Comparison of ENCODE assay signal across 24 cellular contexts in the genomic region with DNA sequence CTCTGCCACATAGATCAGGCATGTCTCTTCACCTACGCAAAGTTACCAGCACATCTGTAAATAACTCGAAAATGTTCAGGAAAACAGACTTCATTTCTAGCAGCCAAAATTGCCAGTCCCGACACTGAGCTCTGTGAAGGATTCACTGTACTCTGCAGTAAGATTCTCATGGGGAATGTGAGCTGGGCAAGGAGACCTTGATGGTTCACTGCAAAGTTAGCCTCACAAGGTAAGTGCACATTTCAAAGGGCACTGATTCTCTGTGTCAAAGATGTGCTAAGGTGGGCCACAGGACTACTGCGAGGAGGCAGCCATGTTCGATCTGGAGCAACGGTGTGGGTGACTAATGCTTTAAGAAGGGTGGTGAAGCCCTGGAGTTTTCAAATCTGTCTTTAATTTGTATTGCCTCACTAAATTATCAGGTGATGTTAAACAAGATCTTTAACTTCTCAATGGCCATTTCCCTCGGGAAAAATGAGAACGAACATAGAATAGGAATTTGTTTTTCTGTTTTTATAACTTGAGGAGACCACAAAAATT.
"Had no signal": no experiment of that assay in that cellular context is flagged by ENCODE, and none has a peak within 500 bp of the region (broad histone marks: within the 10 kb centered on the region; RNA-seq: fewer than 3 reads in every experiment).

No MANE protein-coding gene starts in this region.

- ATAC-seq: foreskin keratinocyte; lower lobe of right lung; natural killer cell treated with Interleukin-12 subunit alpha and Interleukin-12 subunit beta and Interleukin-15 and Interleukin-18, amount 100 ng/mL, for 72 hours; T-cell had no signal

- H3K36me3 ChIP-seq: brain microvascular endothelial cell, lower lobe of right lung, neutrophil, spleen, tibial nerve had no signal

- H3K4me3 ChIP-seq: lower lobe of right lung, spleen, tibial nerve had no signal

- H3K9me3 ChIP-seq: lower lobe of right lung, neutrophil, spleen, tibial nerve had no signal

- H3K27me3 ChIP-seq: brain microvascular endothelial cell, foreskin keratinocyte, neutrophil, spleen, tibial nerve had no signal

- DNase-seq: activated CD4-positive, alpha-beta T cell treated with anti-CD3 and anti-CD28 coated beads, Interleukin-2, amount 10 ng/mL, durations not matched to agents 7 days and 5 days; activated CD4-positive, CD25-positive, alpha-beta regulatory T cell; activated CD8-positive, alpha-beta memory T cell treated with anti-CD3 and anti-CD28 coated beads for 24 hours; activated CD8-positive, alpha-beta memory T cell treated with anti-CD3 and anti-CD28 coated beads, Interleukin-2, amount 50 U/mL, for 48 hours; activated effector memory CD4-positive, alpha-beta T cell treated with anti-CD3 and anti-CD28 coated beads, Interleukin-2, amount 50 U/mL, for 16 hours; activated naive CD4-positive, alpha-beta T cell treated with anti-CD3 and anti-CD28 coated beads, Interleukin-2, amount 50 U/mL, for 16 hours; activated T-cell treated with anti-CD3 and anti-CD28 coated beads, Interleukin-2, amount 50 U/mL, for 48 hours; aorta; brain microvascular endothelial cell; central memory CD4-positive, alpha-beta T cell; endodermal cell; foreskin keratinocyte; hippocampal formation; left colon; lower lobe of right lung; spleen; stimulated activated CD4-positive, alpha-beta T cell treated with anti-CD3 and anti-CD28 coated beads, Interleukin-1b, Interleukin-23, amount 100 ng/mL, for 48 hours; stimulated activated CD8-positive, alpha-beta memory T cell treated with anti-CD3 and anti-CD28 coated beads, Interleukin-4, amount 100 ng/mL, for 48 hours; stimulated activated naive CD4-positive, alpha-beta T cell treated with Interleukin-2 at 50 U/mL for 16 hours; substantia nigra; T-cell had no signal

- H3K27ac ChIP-seq: brain microvascular endothelial cell, foreskin keratinocyte, lower lobe of right lung, neutrophil, spleen, tibial nerve had no signal
